Comparison of ENCODE assay signal across 8 cellular contexts in the genomic region with DNA sequence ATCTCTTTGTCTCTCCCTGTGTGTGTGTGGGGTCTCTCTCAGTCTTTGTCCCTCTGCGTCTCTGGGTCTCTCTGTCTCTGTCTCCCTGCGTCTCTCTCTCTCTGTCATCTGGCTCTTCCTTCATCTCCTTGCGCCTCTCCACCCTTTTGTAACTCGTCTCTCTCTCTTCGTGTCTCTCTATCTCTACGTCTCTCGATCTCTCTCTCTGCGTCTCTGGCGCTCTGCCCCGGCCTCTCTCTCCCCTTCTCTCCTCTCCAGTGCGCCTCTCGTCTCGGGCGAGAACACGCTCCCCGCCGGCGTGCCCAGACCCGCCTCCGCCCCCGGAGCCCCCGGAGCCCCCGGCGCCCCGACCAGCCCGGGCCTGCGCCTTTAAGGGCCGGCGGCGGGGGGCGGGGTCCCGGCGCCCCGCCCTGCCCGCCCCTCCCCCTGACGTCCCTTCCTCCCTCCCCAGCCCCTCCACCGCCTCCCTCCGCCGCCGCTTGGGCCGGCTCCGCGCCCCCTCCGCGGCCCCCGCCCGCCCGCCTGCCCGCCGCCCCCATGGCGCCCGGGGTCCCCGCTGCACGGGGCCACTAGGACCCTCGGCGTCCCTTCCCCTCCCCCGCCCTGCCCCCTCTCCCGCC. TPM values are rescaled to one million over a fixed set of nuclear protein-coding genes. Genes with fewer than 3 reads are reported as not detected.
A peak's percentile ranks its signal among the peaks of the same experiment; 100 is the strongest.
DNase-seq lines count a peak whose midpoint lies in the region; ATAC-seq and TF ChIP-seq lines count a peak whose summit lies in the region.

TSS of gene MARK4 (plus strand) at position 440 of the 620 bp plus-strand sequence. CDS start 318 bp downstream, outside the sequence.

- peak within 1 kb of the TSS; percentile 81 for H3K4me3 Mint-ChIP-seq in activated CD8-positive, alpha-beta T cell treated with anti-CD3 and anti-CD28 coated beads, Interleukin-2, amount 10 ng/mL, durations not matched to agents 7 days and 5 days

- ATAC-seq in GM21423 (IDR thresholded peaks at IDR 0.05; ENCODE audit: unreplicated experiment) (peak; percentile 48), HG02885 (IDR thresholded peaks at IDR 0.05; ENCODE audit: poor library complexity, unreplicated experiment) (no peak)
- ATAC-seq in activated CD8-positive, alpha-beta T cell treated with anti-CD3 and anti-CD28 coated beads, Interleukin-2, amount 10 ng/mL, durations not matched to agents 7 days and 5 days, result peak; percentile 71

- POLR2A ChIA-PET in activated CD8-positive, alpha-beta T cell treated with anti-CD3 and anti-CD28 coated beads, Interleukin-2, amount 10 ng/mL, durations not matched to agents 7 days and 5 days (lab: Charles Lee), result no interaction called here

- no peaks in the 10 kb centered on the region for H3K36me3 Mint-ChIP-seq in activated CD8-positive, alpha-beta T cell treated with anti-CD3 and anti-CD28 coated beads, Interleukin-2, amount 10 ng/mL, durations not matched to agents 7 days and 5 days (ENCODE audit: low read depth)

- H3K36me3 ChIP-seq in effector memory CD4-positive, alpha-beta T cell (ENCODE audit: control insufficient read depth, insufficient read depth, low read length), result no peaks in the 10 kb centered on the region

- H3K27ac Mint-ChIP-seq in activated CD8-positive, alpha-beta T cell treated with anti-CD3 and anti-CD28 coated beads, Interleukin-2, amount 10 ng/mL, durations not matched to agents 7 days and 5 days, result peak within 1 kb of the TSS; percentile 80

- H3K27ac ChIP-seq in effector memory CD4-positive, alpha-beta T cell (ENCODE audit: insufficient read depth, low read length, poor library complexity, severe bottlenecking), result peak within 1 kb of the TSS; percentile 32

- peaks cover 29% of the 10 kb centered on the region for H3K4me1 ChIP-seq in effector memory CD4-positive, alpha-beta T cell (ENCODE audit: control insufficient read depth, insufficient read depth, low read length, poor library complexity, severe bottlenecking)

- peaks cover 41% of the 10 kb centered on the region for H3K4me1 Mint-ChIP-seq in activated CD8-positive, alpha-beta T cell treated with anti-CD3 and anti-CD28 coated beads, Interleukin-2, amount 10 ng/mL, durations not matched to agents 7 days and 5 days (ENCODE audit: low read depth)

- no peaks in the 10 kb centered on the region for H3K9me3 ChIP-seq in effector memory CD4-positive, alpha-beta T cell (ENCODE audit: control insufficient read depth, low read length)

- peak within 1 kb of the TSS; percentile 79 for H3K4me3 ChIP-seq in effector memory CD4-positive, alpha-beta T cell (ENCODE audit: insufficient read depth, low read depth, low read length, poor library complexity, severe bottlenecking)

- no peaks in the 10 kb centered on the region for H3K27me3 ChIP-seq in effector memory CD4-positive, alpha-beta T cell (replicated peaks; ENCODE audit: control insufficient read depth, insufficient read depth, low read length, poor library complexity, severe bottlenecking)

- H3K27me3 Mint-ChIP-seq in activated CD8-positive, alpha-beta T cell treated with anti-CD3 and anti-CD28 coated beads, Interleukin-2, amount 10 ng/mL, durations not matched to agents 7 days and 5 days (ENCODE audit: low read depth), result peaks cover 2% of the 10 kb centered on the region

- TF ChIP-seq CTCF in AG09319 (IDR thresholded peaks at IDR 0.05; ENCODE audit: low read depth, low read length), result no peak

- H3K9me3 Mint-ChIP-seq in activated CD8-positive, alpha-beta T cell treated with anti-CD3 and anti-CD28 coated beads, Interleukin-2, amount 10 ng/mL, durations not matched to agents 7 days and 5 days (ENCODE audit: insufficient read depth), result no peaks in the 10 kb centered on the region

- CTCF ChIA-PET in activated CD8-positive, alpha-beta T cell treated with anti-CD3 and anti-CD28 coated beads, Interleukin-2, amount 10 ng/mL, durations not matched to agents 7 days and 5 days (lab: Charles Lee), result no interaction called here

- DNase-seq in AG09319 (ENCODE audit: extremely low read depth, low read depth) (peak; percentile 14), NCI-H748 (lab: John Stamatoyannopoulos, UW; ENCODE audit: unreplicated experiment) (peak; percentile 78), lung microvascular endothelial cell (ENCODE audit: low read depth in 2 of 2) (peak; percentile 50 to 70)
- DNase-seq in activated CD8-positive, alpha-beta T cell treated with anti-CD3 and anti-CD28 coated beads, Interleukin-2, amount 10 ng/mL, durations not matched to agents 7 days and 5 days, result peak; percentile 64
- DNase-seq in effector memory CD4-positive, alpha-beta T cell, result peak; percentile 30 to 43 (median 33)
- peak; percentile 24 to 46 (median 43) for DNase-seq in stimulated activated CD4-positive, alpha-beta T cell treated with anti-CD3 and anti-CD28 coated beads, TNF-alpha, amount 100 ng/mL, for 4 hours (ENCODE audit: low read depth in 3 of 3)

RNA-seq across cellular contexts. Expression of gene MARK4, which starts in this region (rescaled TPM):
- total RNA-seq in activated CD8-positive, alpha-beta T cell treated with anti-CD3 and anti-CD28 coated beads, Interleukin-2, amount 10 ng/mL, durations not matched to agents 7 days and 5 days, result 10 to 100 TPM; 18.3 to 18.5 TPM
- 6.5 and 23.0 TPM in 2 replicates for total RNA-seq in lung microvascular endothelial cell

Comparison
In these comparisons a context has a peak if more than half of its experiments do, and no peak if none do; other contexts are left out.
1. DNase-seq: peak in every context shown above with its lines; median percentile 78 in NCI-H748; 64 in activated CD8-positive, alpha-beta T cell treated with anti-CD3 and anti-CD28 coated beads, Interleukin-2, amount 10 ng/mL, durations not matched to agents 7 days and 5 days; 60 in lung microvascular endothelial cell; 43 in stimulated activated CD4-positive, alpha-beta T cell treated with anti-CD3 and anti-CD28 coated beads, TNF-alpha, amount 100 ng/mL, for 4 hours; 33 in effector memory CD4-positive, alpha-beta T cell; 14 in AG09319.